Comparison of ENCODE assay signal across 31 cellular contexts in genomic region chr5:104187656-104188055, GRCh38.
"Had no signal": no experiment of that assay in that cellular context is flagged by ENCODE, and none has a peak within 500 bp of the region (broad histone marks: within the 10 kb centered on the region; RNA-seq: fewer than 3 reads in every experiment).

No MANE protein-coding gene starts in this region.

- H3K27ac ChIP-seq: PC-9, SJCRH30, SK-N-MC had no signal

- H3K36me3 ChIP-seq: MG63, SJCRH30 had no signal

- ATAC-seq: Panc1, SK-N-SH treated with all-trans-retinoic acid at 6 μM for 48 hours had no signal

- H3K4me2 ChIP-seq: PC-9 had no signal

- H3K4me3 ChIP-seq: MG63, PC-9, SJCRH30, SK-N-MC had no signal

- H3K27me3 ChIP-seq: MG63, SJCRH30 had no signal

- H2AFZ ChIP-seq: PC-9 had no signal

- DNase-seq: Kasumi-1, KG1, MG63, NCI-H1048, NCI-H1092 treated with DMSO at 0.1 percent for 48 hours, NCI-H1105 treated with DMSO at 0.1 percent for 48 hours, NCI-H1417, NCI-H1436, NCI-H146, NCI-H1694, NCI-H187, NCI-H1930, NCI-H2029 treated with DMSO at 0.1 percent for 48 hours, NCI-H2081 treated with DMSO at 0.1 percent for 48 hours, NCI-H2107, NCI-H2171, NCI-H226, NCI-H446 treated with DMSO at 0.1 percent for 48 hours, NCI-H510A, NCI-H524, NCI-H526, NCI-H69, NCI-H748 treated with DMSO at 0.1 percent for 48 hours, NCI-H82, PC-9, Right ventricle myocardium superior, SIG-M5, SJCRH30 had no signal

- H3K9me3 ChIP-seq: MG63 had no signal
